In genomic region chrX:28884823-28885222, GRCh38 we compare ENCODE assay signal across 10 cellular contexts.
"Had no signal": no experiment of that assay in that cellular context is flagged by ENCODE, and none has a peak within 500 bp of the region (broad histone marks: within the 10 kb centered on the region; RNA-seq: fewer than 3 reads in every experiment).

No MANE protein-coding gene starts in this region.

- H3K36me3 Mint-ChIP-seq: IgD-negative memory B cell had no signal

- H3K27me3 Mint-ChIP-seq: IgD-negative memory B cell had no signal

- H3K4me2 ChIP-seq: GM23338, KMS-11 had no signal

- H3K27ac Mint-ChIP-seq: GM23338, IgD-negative memory B cell had no signal

- ATAC-seq: GM23338, HCT116, HepG2 had no signal

- H2AFZ ChIP-seq: GM23338 had no signal

- H3K9me3 Mint-ChIP-seq: GM23338 had no signal

- DNase-seq: H7, KBM-7 had no signal

- H3K36me3 ChIP-seq: HAP-1 had no signal

- H3K4me1 Mint-ChIP-seq: GM23338, IgD-negative memory B cell had no signal

- H3K4me3 Mint-ChIP-seq: GM23338, IgD-negative memory B cell had no signal

- H3K9me3 ChIP-seq: HAP-1 had no signal

- FAIRE-seq: H1, HepG2 had no signal

- H3K9ac ChIP-seq: KMS-11 had no signal

- H3K27ac ChIP-seq: HL-60, KMS-11 had no signal

- H3K4me3 ChIP-seq: GM23338, HAP-1 had no signal
